In genomic region chr9:73349476-73349875, GRCh38 we compare ENCODE assay signal across 26 cellular contexts.
DNase-seq lines count a peak whose midpoint lies in the region; FAIRE-seq and TF ChIP-seq lines count a peak whose summit lies in the region.
"Had no signal": no experiment of that assay in that cellular context is flagged by ENCODE, and none has a peak within 500 bp of the region (broad histone marks: within the 10 kb centered on the region; RNA-seq: fewer than 3 reads in every experiment).

No MANE protein-coding gene starts in this region.

- 13% methylated on average over 2 of the region's 2 CpGs for WGBS in mammary epithelial cell (ENCODE audit: low coverage, missing lambda C conversion rate)
- WGBS in spleen, 5 donors = 66 to 82% (median 77%) methylated on average over 2 of the region's 2 CpGs

- H4K20me1 ChIP-seq in mammary epithelial cell (ENCODE audit: insufficient read depth, low read length) (no peaks in the 10 kb centered on the region), keratinocyte (ENCODE audit: control insufficient read depth, extremely low read depth, insufficient read depth, low read length) (no peaks in the 10 kb centered on the region)
- H4K20me1 ChIP-seq: BLaER1 had no signal

- no peaks in the 10 kb centered on the region for H3K4me1 ChIP-seq in mammary epithelial cell (ENCODE audit: insufficient read depth, low read length)
- H3K4me1 ChIP-seq in breast epithelium = no peaks in the 10 kb centered on the region
- no peaks in the 10 kb centered on the region for H3K4me1 ChIP-seq in keratinocyte (ENCODE audit: control insufficient read depth, extremely low read depth, insufficient read depth, low read length)
- no peaks in the 10 kb centered on the region for H3K4me1 ChIP-seq in spleen
- H3K4me1 ChIP-seq: A549, BE2C, BLaER1 had no signal

- TF ChIP-seq POLR2A in breast epithelium (IDR thresholded peaks at IDR 0.05) (no peak), spleen (IDR thresholded peaks at IDR 0.05) (no peak)

- in situ Hi-C loops in mammary epithelial cell (cut with MboI; ENCODE audit: low sequenced_read_pairs in 2 of 2) = no loop called here

- DNase-seq in mammary epithelial cell (peak; percentile 5), breast epithelium (ENCODE audit: low spot score in 2 of 2) (no peak), epithelial cell of esophagus (ENCODE audit: low read depth) (peak; percentile 51), keratinocyte (ENCODE audit: low read depth, low spot score) (peak; percentile 11), AG08396 (ENCODE audit: low spot score) (no peak), GM19239 (ENCODE audit: insufficient read length, low spot score) (no peak), spleen (no peak)
- DNase-seq: BE2C; C1 segment of cervical spinal cord; CD4-positive, alpha-beta memory T cell; CD4-positive, CD25-positive, alpha-beta regulatory T cell; CD8-positive, alpha-beta memory T cell; COR-L47; DMS 273 treated with DMSO at 0.1 percent for 48 hours; DMS153; DMS53; DMS79; DND-41; EL; GDM1 had no signal

- H3K9me3 ChIP-seq in mammary epithelial cell (replicated peaks; ENCODE audit: insufficient read depth, low read length) (no peaks in the 10 kb centered on the region), breast epithelium (no peaks in the 10 kb centered on the region), keratinocyte (ENCODE audit: control insufficient read depth, low read depth, low read length) (no peaks in the 10 kb centered on the region), spleen (no peaks in the 10 kb centered on the region)
- H3K9me3 ChIP-seq: A549, BE2C, BLaER1 had no signal

- H3K4me3 ChIP-seq in mammary epithelial cell (replicated peaks in 1 of 3; ENCODE audit: insufficient read depth in 1 of 3, low read depth in 2 of 3, low read length in 3 of 3) (no peak overlapping the region), breast epithelium (no peak overlapping the region), epithelial cell of esophagus (ENCODE audit: low read length) (no peak overlapping the region), keratinocyte (ENCODE audit: control insufficient read depth in 2 of 3, extremely low read depth in 1 of 3, insufficient read depth in 2 of 3, low read depth in 1 of 3, low read length in 3 of 3) (no peak overlapping the region), spleen (no peak overlapping the region)
- H3K4me3 ChIP-seq: A549, BLaER1, GM12878 had no signal

- H3K9ac ChIP-seq in mammary epithelial cell (ENCODE audit: insufficient read depth, low read length) (no peak overlapping the region), keratinocyte (ENCODE audit: control insufficient read depth, extremely low read depth, insufficient read depth, low read length) (no peak overlapping the region)
- H3K9ac ChIP-seq: BLaER1 had no signal

- CTCF ChIA-PET in mammary epithelial cell (lab: Charles Lee; ENCODE audit: low non-redundant PET) = interaction anchor here (0.7 kb wide), 1 partner anchor 592 kb away, joined by 3 read pairs; no protein-coding TSS in a partner anchor

- H3K27me3 ChIP-seq in mammary epithelial cell (ENCODE audit: insufficient read depth, low read length) (no peaks in the 10 kb centered on the region), breast epithelium (no peaks in the 10 kb centered on the region), keratinocyte (ENCODE audit: control insufficient read depth, extremely low read depth, insufficient read depth, low read length) (no peaks in the 10 kb centered on the region), spleen (replicated peaks in 1 of 7) (no peaks in the 10 kb centered on the region)
- H3K27me3 ChIP-seq: BE2C, BLaER1 had no signal

- dilution Hi-C loops in mammary epithelial cell (cut with HindIII; ENCODE audit: low sequenced_read_pairs) (no loop called here), keratinocyte (cut with MboI; ENCODE audit: extremely low pct_ligation_motif_present, low sequenced_read_pairs) (no loop called here)

- H3K36me3 ChIP-seq in mammary epithelial cell (ENCODE audit: insufficient read depth, low read length) (no peaks in the 10 kb centered on the region), breast epithelium (no peaks in the 10 kb centered on the region), keratinocyte (ENCODE audit: control insufficient read depth in 2 of 2, extremely low read depth in 1 of 2, insufficient read depth in 2 of 2, low read length in 2 of 2) (no peaks in the 10 kb centered on the region), spleen (no peaks in the 10 kb centered on the region)
- H3K36me3 ChIP-seq: BE2C, BLaER1 had no signal

- no peak for FAIRE-seq in keratinocyte (lab: Jason Lieb, UNC)
- FAIRE-seq in GM19239 (lab: Jason Lieb, UNC) = no peak
- FAIRE-seq: GM12878, GM12892, GM18507 had no signal

- H3K27ac ChIP-seq in mammary epithelial cell (ENCODE audit: insufficient read depth, low read depth, low read length) (no peak overlapping the region), breast epithelium (no peak overlapping the region), keratinocyte (ENCODE audit: control insufficient read depth, insufficient read depth, low read length) (no peak overlapping the region), spleen (no peak overlapping the region)
- H3K27ac ChIP-seq: 22Rv1, A549, BLaER1 had no signal

- no peak overlapping the region for H3K4me2 ChIP-seq in mammary epithelial cell (ENCODE audit: insufficient read depth, low read depth, low read length)
- H3K4me2 ChIP-seq in keratinocyte (ENCODE audit: control insufficient read depth, extremely low read depth, insufficient read depth, low read depth, low read length) = no peak overlapping the region
- H3K4me2 ChIP-seq: A549, BLaER1 had no signal

- no peaks in the 10 kb centered on the region for H3K79me2 ChIP-seq in mammary epithelial cell (ENCODE audit: insufficient read depth, low read length)
- no peaks in the 10 kb centered on the region for H3K79me2 ChIP-seq in keratinocyte (ENCODE audit: control insufficient read depth, insufficient read depth, low read length)

- intact Hi-C loops in mammary epithelial cell (cut with micrococcal nuclease) = no loop called here
- intact Hi-C loops in breast epithelium (cut with DNase I; ENCODE audit: low total_unique reads) = no loop called here
- intact Hi-C loops in spleen (cut with DNase I; ENCODE audit: low total_unique reads) = no loop called here

- no peaks in the 10 kb centered on the region for H3K9me1 ChIP-seq in keratinocyte (ENCODE audit: control insufficient read depth, extremely low read depth, insufficient read depth, low read length)

- H2AFZ ChIP-seq in mammary epithelial cell (ENCODE audit: low read depth, low read length) = no peak overlapping the region
- no peak overlapping the region for H2AFZ ChIP-seq in keratinocyte (ENCODE audit: control insufficient read depth, low read length)

- no TSS peak for BruUV-seq in mammary epithelial cell (replicated peaks; lab: Mats Ljungman, UMichigan)

- TF ChIP-seq CTCF in mammary epithelial cell (conservative IDR thresholded peaks at IDR 0.05 in 1 of 2, IDR thresholded peaks at IDR 0.05 in 1 of 2; ENCODE audit: extremely low read depth in 1 of 2, insufficient read depth in 1 of 2, low read depth in 1 of 2, low read length in 2 of 2) (no peak), breast epithelium (IDR thresholded peaks at IDR 0.05) (no peak), epithelial cell of esophagus (IDR thresholded peaks at IDR 0.05; ENCODE audit: insufficient read depth, low read depth, low read length, missing control alignments) (no peak), keratinocyte (optimal IDR thresholded peaks at IDR 0.05 in 1 of 3, IDR thresholded peaks at IDR 0.05 in 1 of 3, conservative IDR thresholded peaks at IDR 0.05 in 1 of 3; ENCODE audit: extremely low read depth in 1 of 3, insufficient read depth in 2 of 3, low read length in 3 of 3) (no peak), spleen (IDR thresholded peaks at IDR 0.05 in 8 of 11, conservative IDR thresholded peaks at IDR 0.05 in 3 of 11) (no peak)

Comparison
In these comparisons a context has a peak if more than half of its experiments do, and no peak if none do; other contexts are left out.
1. DNase-seq: peak in mammary epithelial cell (single experiment), epithelial cell of esophagus (single experiment) and keratinocyte (single experiment); none in breast epithelium (0 of 2), AG08396 (single experiment), GM19239 (single experiment) and spleen (single experiment).